25 cellular contexts compared by ENCODE assay signal in the genomic region with DNA sequence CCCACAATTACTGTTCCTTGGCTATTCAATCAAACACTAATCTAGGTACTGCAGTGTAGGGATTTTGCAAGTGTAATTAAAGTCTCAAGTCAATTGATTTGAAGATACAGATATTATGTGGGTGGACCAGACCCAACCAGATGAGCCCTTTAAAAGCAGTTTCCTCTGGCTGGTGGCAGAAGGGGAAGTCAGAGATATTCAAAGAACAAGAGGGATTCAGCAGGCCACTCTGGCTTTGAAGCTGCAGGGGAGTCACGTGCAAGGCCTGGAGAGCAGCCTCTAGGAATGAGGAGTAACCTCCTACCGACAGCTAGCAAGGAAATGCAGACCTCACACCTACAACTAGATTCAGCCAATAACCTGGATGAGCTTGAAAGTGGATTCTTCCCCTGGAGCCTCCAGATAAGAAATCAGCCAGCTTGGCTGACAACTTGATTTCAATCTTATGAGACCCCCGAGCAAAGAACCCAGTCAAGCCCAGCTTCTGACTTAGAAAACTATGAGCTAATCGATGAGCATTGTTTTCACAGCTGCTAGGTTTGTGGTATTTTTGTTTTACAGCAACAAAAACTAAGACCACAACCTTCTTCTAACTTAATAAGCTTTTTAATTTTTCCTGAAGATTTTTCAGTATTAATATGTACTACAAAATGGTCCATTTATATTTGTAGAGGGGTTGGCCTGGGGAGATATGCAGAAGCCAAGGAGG. TPM values are rescaled to one million over a fixed set of nuclear protein-coding genes. Genes with fewer than 3 reads are reported as not detected.
A peak's percentile ranks its signal among the peaks of the same experiment; 100 is the strongest.
DNase-seq lines count a peak whose midpoint lies in the region; ATAC-seq, FAIRE-seq and TF ChIP-seq lines count a peak whose summit lies in the region.
"Had no signal": no experiment of that assay in that cellular context is flagged by ENCODE, and none has a peak within 500 bp of the region (broad histone marks: within the 10 kb centered on the region; RNA-seq: fewer than 3 reads in every experiment).

No MANE protein-coding gene starts in this region.

- no peaks in the 10 kb centered on the region for H3K79me2 ChIP-seq in K562 (ENCODE audit: control insufficient read depth, insufficient read depth, low read length)

- no peaks in the 10 kb centered on the region for H3K27me3 Mint-ChIP-seq in osteocyte (ENCODE audit: unreplicated experiment)
- no peaks in the 10 kb centered on the region for H3K27me3 Mint-ChIP-seq in HFFc6 (ENCODE audit: insufficient read depth)
- H3K27me3 Mint-ChIP-seq: activated naive CD4-positive, alpha-beta T cell treated with anti-CD3 and anti-CD28 coated beads, Interleukin-2, amount 50 U/mL, for 24 hours; IgD-negative memory B cell; memory B cell; naive thymus-derived CD8-positive, alpha-beta T cell; T-helper 17 cell had no signal

- no TSS peak for BruUV-seq in K562 (replicated peaks; lab: Mats Ljungman, UMichigan)

- FAIRE-seq in K562 (lab: Jason Lieb, UNC) = no peak
- FAIRE-seq: colon, endometrium, islet of Langerhans had no signal

- no peak for TF ChIP-seq POLR2A in NB4 (IDR thresholded peaks at IDR 0.05; ENCODE audit: extremely low read depth, insufficient read length)
- no peak for TF ChIP-seq POLR2A in K562 (conservative IDR thresholded peaks at IDR 0.05)

- H3K27ac ChIP-seq in K562 (ENCODE audit: extremely low read depth, low read depth, low read length) = no peak overlapping the region
- H3K27ac ChIP-seq: ascending aorta, heart left ventricle had no signal

- H4K20me1 ChIP-seq in K562 (replicated peaks; ENCODE audit: control insufficient read depth, insufficient read depth, low read length) = no peaks in the 10 kb centered on the region

- no peak for TF ChIP-seq RAD21 in K562 (CRISPR knock-in tag; conservative IDR thresholded peaks at IDR 0.05 in 1 of 2, IDR thresholded peaks at IDR 0.05 in 1 of 2)

- WGBS in K562 (ENCODE audit: insufficient coverage, low coverage, missing lambda C conversion rate) = 43% methylated on average over 4 of the region's 4 CpGs

- H3K36me3 ChIP-seq in H7 (replicated peaks; ENCODE audit: control insufficient read depth, insufficient read depth, low read length) (no peaks in the 10 kb centered on the region), K562 (ENCODE audit: control insufficient read depth, insufficient read depth, low read length) (no peaks in the 10 kb centered on the region)
- H3K36me3 ChIP-seq: ascending aorta had no signal

- POLR2A ChIA-PET in K562 (lab: Yijun Ruan, JAX) = interaction anchor here (0.6 kb wide), 1 partner anchor 11 kb away, joined by 3 read pairs; no protein-coding TSS in a partner anchor

- H3K9me3 ChIP-seq in K562 (replicated peaks; ENCODE audit: control insufficient read depth, insufficient read depth, low read depth, low read length) = no peaks in the 10 kb centered on the region
- H3K9me3 ChIP-seq: ascending aorta, heart left ventricle had no signal

- CTCF ChIA-PET in K562 (lab: Yijun Ruan, JAX; ENCODE audit: low intra/inter-chr PET ratio) = no interaction called here

- ATAC-seq in K562 (no peak), HG03521 (IDR thresholded peaks at IDR 0.05; ENCODE audit: unreplicated experiment) (no peak), HG03354 (IDR thresholded peaks at IDR 0.05; ENCODE audit: poor library complexity, severe bottlenecking, unreplicated experiment) (no peak)
- ATAC-seq: naive thymus-derived CD8-positive, alpha-beta T cell; T-helper 17 cell had no signal

- no peak overlapping the region for H2AFZ ChIP-seq in K562 (ENCODE audit: low read depth, low read length)

- peaks cover 23% of the 10 kb centered on the region for H3K36me3 Mint-ChIP-seq in osteocyte (ENCODE audit: unreplicated experiment)
- peaks cover 12% of the 10 kb centered on the region for H3K36me3 Mint-ChIP-seq in HFFc6 (ENCODE audit: low read depth)

- H3K9me3 Mint-ChIP-seq in osteocyte (ENCODE audit: unreplicated experiment) (no peaks in the 10 kb centered on the region), HFFc6 (no peaks in the 10 kb centered on the region)
- H3K9me3 Mint-ChIP-seq: activated naive CD4-positive, alpha-beta T cell treated with anti-CD3 and anti-CD28 coated beads, Interleukin-2, amount 50 U/mL, for 24 hours; IgD-negative memory B cell; memory B cell; naive thymus-derived CD8-positive, alpha-beta T cell had no signal

- in situ Hi-C loops in K562 (cut with MboI) = no loop called here

- H3K27me3 ChIP-seq in H7 (ENCODE audit: control insufficient read depth, insufficient read depth, low read length) (no peaks in the 10 kb centered on the region), K562 (ENCODE audit: control insufficient read depth in 2 of 2, insufficient read depth in 2 of 2, low read length in 2 of 2) (no peaks in the 10 kb centered on the region)
- H3K27me3 ChIP-seq: ascending aorta, heart left ventricle had no signal

- no peak overlapping the region for H3K4me2 ChIP-seq in K562 (ENCODE audit: insufficient read depth, low read length)

- no peak for TF ChIP-seq EP300 in K562 (IDR thresholded peaks at IDR 0.05; ENCODE audit: low read length)

- no peak overlapping the region for H3K9ac ChIP-seq in K562 (ENCODE audit: insufficient read depth in 1 of 2, low read depth in 2 of 2, low read length in 2 of 2)

- TF ChIP-seq CTCF in NB4 (IDR thresholded peaks at IDR 0.05; ENCODE audit: low read depth, low read length) = no peak
- TF ChIP-seq CTCF in K562 (IDR thresholded peaks at IDR 0.05 in 2 of 3, conservative IDR thresholded peaks at IDR 0.05 in 1 of 3; ENCODE audit: insufficient read depth in 2 of 3, low read depth in 1 of 3, low read length in 3 of 3) = no peak
- no peak for TF ChIP-seq CTCF in osteocyte (IDR thresholded peaks at IDR 0.05)
- no peak for TF ChIP-seq CTCF in HFFc6 (IDR thresholded peaks at IDR 0.05)

- H3K4me1 Mint-ChIP-seq in osteocyte (ENCODE audit: unreplicated experiment) (peaks cover 26% of the 10 kb centered on the region), HFFc6 (ENCODE audit: low read depth) (peaks cover 17% of the 10 kb centered on the region)

- H3K27ac Mint-ChIP-seq in osteocyte (ENCODE audit: unreplicated experiment) (peak overlapping the region; percentile 47), HFFc6 (no peak overlapping the region)
- H3K27ac Mint-ChIP-seq: activated naive CD4-positive, alpha-beta T cell treated with anti-CD3 and anti-CD28 coated beads, Interleukin-2, amount 50 U/mL, for 24 hours; memory B cell; T-helper 17 cell had no signal

- H3K4me1 ChIP-seq in K562 (replicated peaks in 1 of 2; ENCODE audit: control insufficient read depth in 2 of 2, insufficient read depth in 2 of 2, low read length in 2 of 2) = peaks cover 0 to 4% of the 10 kb centered on the region in 2 experiments; a peak in 2 of 5 replicates
- H3K4me1 ChIP-seq: ascending aorta had no signal

- peak; percentile 72 for DNase-seq in H7
- DNase-seq in NB4 (ENCODE audit: low read depth) = peak; percentile 16
- no peak for DNase-seq in K562 (ENCODE audit: extremely low read depth in 1 of 4, low spot score in 3 of 4)
- DNase-seq in osteocyte (ENCODE audit: extremely low spot score, unreplicated experiment) = no peak
- DNase-seq in SW480 (ENCODE audit: low spot score) = no peak
- no peak for DNase-seq in HFFc6
- DNase-seq: activated T-cell treated with anti-CD3 and anti-CD28 coated beads, Interleukin-2, amount 50 U/mL, for 48 hours; EL; naive thymus-derived CD8-positive, alpha-beta T cell; NCI-H1105; NCI-H2107; NCI-H524 treated with DMSO at 0.1 percent for 48 hours; posterior cingulate gyrus; SIG-M5; T-helper 17 cell had no signal

- intact Hi-C loops in K562 (cut with micrococcal nuclease) = no loop called here

- no peaks in the 10 kb centered on the region for H3K9me1 ChIP-seq in K562 (ENCODE audit: control insufficient read depth, insufficient read depth, low read length)

- H3K4me3 ChIP-seq in H7 (ENCODE audit: insufficient read depth, low read depth, low read length) (no peak overlapping the region), NB4 (ENCODE audit: low read depth, low read length) (no peak overlapping the region), K562 (no peak overlapping the region)
- H3K4me3 ChIP-seq: ascending aorta, heart left ventricle had no signal

- H3K4me3 Mint-ChIP-seq in osteocyte (ENCODE audit: unreplicated experiment) = no peak overlapping the region
- no peak overlapping the region for H3K4me3 Mint-ChIP-seq in HFFc6
- H3K4me3 Mint-ChIP-seq: activated naive CD4-positive, alpha-beta T cell treated with anti-CD3 and anti-CD28 coated beads, Interleukin-2, amount 50 U/mL, for 24 hours; IgD-negative memory B cell; memory B cell; T-helper 17 cell had no signal

TF ChIP-seq in K562, 482 proteins besides CTCF, POLR2A, EP300 and RAD21 (continues in another document):
- TF ChIP-seq BHLHE40 (IDR thresholded peaks at IDR 0.05; ENCODE audit: low read length) = peak; percentile 50

RNA-seq across cellular contexts. Expression of gene HACD2, which starts 13.4 kb away (rescaled TPM):
- total RNA-seq in H7 (2014; rRNA removed; shearing (Covaris generic)) = 15.0 and 17.2 TPM in 2 replicates
- 9.5 and 17.7 TPM in 2 replicates for total RNA-seq in K562 (2011; cell fraction: chromatin; rRNA removed; ENCODE audit: low replicate concordance)
- total RNA-seq in K562 (2011; cell fraction: nucleolus; rRNA removed) = 5.0 and 6.0 TPM in 2 replicates
- 9.4 and 14.8 TPM in 2 replicates for total RNA-seq in K562 (2011; cell fraction: nucleoplasm; rRNA removed)
- total RNA-seq in K562 (2014; rRNA removed) = 1.3 and 2.8 TPM in 2 replicates
- total RNA-seq in K562 (2014; rRNA removed; fragmentation: Illumina TruSeq; extraction: Trizol) = 4.0 and 4.6 TPM in 2 replicates
- 3.0 and 4.2 TPM in 2 replicates for total RNA-seq in K562 (2015; rRNA removed; fragmentation: Illumina TruSeq; extraction: Trizol)
- total RNA-seq in K562 (2021) = 3.7 and 4.9 TPM in 2 replicates
- 10.5 TPM in 2 replicates for polyA plus RNA-seq in K562 (2011; rRNA removed)
- 2.3 and 4.5 TPM in 2 replicates for polyA plus RNA-seq in K562 (2011; cell fraction: cytosol; rRNA removed)
- polyA plus RNA-seq in K562 (2011; cell fraction: nucleus; rRNA removed) = 8.9 and 13.4 TPM in 2 replicates
- 2.6 and 3.2 TPM in 2 replicates for polyA plus RNA-seq in K562 (2012)
- 4.7 TPM in 2 replicates for polyA plus RNA-seq in K562 (2014; fragmentation: Illumina TruSeq; extraction: Trizol)
- 1 to 10 TPM; 1.3 to 1.6 TPM for polyA plus RNA-seq in K562 (2014; fragmentation: Nextera tagmentation; extraction: Ambion mirVana)
- polyA plus RNA-seq in K562 (2014; rRNA removed) = 3.8 and 5.5 TPM in 2 replicates
- 10.6 and 11.2 TPM in 2 replicates for polyA minus RNA-seq in K562 (2011; rRNA and poly(A)+ RNA removed)
- polyA minus RNA-seq in K562 (2011; cell fraction: cytosol; rRNA and poly(A)+ RNA removed) = 3.8 and 5.9 TPM in 2 replicates
- polyA minus RNA-seq in K562 (2011; cell fraction: nucleus; rRNA and poly(A)+ RNA removed) = 3.9 and 7.2 TPM in 2 replicates
- total RNA-seq in osteocyte = 63.8 and 69.4 TPM in 2 replicates
- 10 to 100 TPM; 56.6 to 85.7 (median 75.7) TPM for total RNA-seq in HFFc6 (2021; fragmentation: NEBNext Ultra II Directional; extraction: Animal tissue kit (Norgen Biotek cat#: 25700))

Comparison
In these comparisons a context has a peak if more than half of its experiments do, and no peak if none do; other contexts are left out.
1. DNase-seq: peak in H7 (single experiment) and NB4 (single experiment); none in K562 (0 of 4), osteocyte (single experiment), SW480 (single experiment) and HFFc6 (single experiment).